Comparison of ENCODE assay signal across 1 cellular context in the genomic region with DNA sequence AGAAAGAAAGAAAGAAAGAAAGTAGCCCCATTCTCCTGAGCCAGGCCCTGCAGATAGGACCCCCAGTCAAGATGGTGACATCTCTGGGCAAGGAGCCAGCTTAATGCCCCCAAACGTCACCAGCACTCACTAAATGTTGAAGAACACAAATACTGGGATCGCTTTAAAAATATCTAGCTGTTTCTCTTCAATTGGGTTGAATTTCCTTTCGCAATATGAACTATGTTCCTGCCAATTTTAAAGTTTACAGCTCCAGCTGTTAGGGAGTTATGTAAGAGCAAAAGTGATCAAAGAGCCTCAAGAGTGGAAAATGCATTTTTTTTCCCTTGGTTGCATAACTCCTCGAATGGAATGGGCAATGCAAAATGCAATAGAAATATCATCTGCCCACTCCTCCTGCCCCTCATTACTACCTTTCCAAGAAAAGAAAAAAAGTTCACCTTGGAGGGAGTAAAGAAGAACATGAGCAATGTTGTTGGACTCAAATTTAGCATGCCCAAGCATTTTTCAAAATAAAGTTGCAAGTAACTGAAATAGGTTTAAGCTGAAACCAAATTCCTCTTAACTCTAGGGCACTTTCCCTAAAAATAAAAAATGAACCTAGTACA.
TF ChIP-seq lines count a peak whose summit lies in the region.

No MANE protein-coding gene starts in this region.

TF ChIP-seq in HepG2, 621 proteins besides CTCF, POLR2A, EP300 and RAD21 (continued from another document and continues in another):
- TF ChIP-seq, protein P1, sequence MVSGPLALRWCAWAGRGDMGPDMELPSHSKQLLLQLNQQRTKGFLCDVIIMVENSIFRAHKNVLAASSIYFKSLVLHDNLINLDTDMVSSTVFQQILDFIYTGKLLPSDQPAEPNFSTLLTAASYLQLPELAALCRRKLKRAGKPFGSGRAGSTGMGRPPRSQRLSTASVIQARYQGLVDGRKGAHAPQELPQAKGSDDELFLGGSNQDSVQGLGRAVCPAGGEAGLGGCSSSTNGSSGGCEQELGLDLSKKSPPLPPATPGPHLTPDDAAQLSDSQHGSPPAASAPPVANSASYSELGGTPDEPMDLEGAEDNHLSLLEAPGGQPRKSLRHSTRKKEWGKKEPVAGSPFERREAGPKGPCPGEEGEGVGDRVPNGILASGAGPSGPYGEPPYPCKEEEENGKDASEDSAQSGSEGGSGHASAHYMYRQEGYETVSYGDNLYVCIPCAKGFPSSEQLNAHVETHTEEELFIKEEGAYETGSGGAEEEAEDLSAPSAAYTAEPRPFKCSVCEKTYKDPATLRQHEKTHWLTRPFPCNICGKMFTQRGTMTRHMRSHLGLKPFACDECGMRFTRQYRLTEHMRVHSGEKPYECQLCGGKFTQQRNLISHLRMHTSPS (CRISPR knock-in tag; IDR thresholded peaks at IDR 0.05; ENCODE audit: low read depth), result no peak
- TF ChIP-seq ZNF124 (CRISPR knock-in tag; IDR thresholded peaks at IDR 0.05) (peak; percentile 65; the same call in 1 of the 2 replicates), ZNF75D (CRISPR knock-in tag; IDR thresholded peaks at IDR 0.05; ENCODE audit: borderline replicate concordance) (no peak), NFRKB (IDR thresholded peaks at IDR 0.05) (no peak), SOX13 (IDR thresholded peaks at IDR 0.05) (no peak), SOX13 (CRISPR knock-in tag; conservative IDR thresholded peaks at IDR 0.05 in 1 of 2, IDR thresholded peaks at IDR 0.05 in 1 of 2) (peak in 1 of 2 experiments; percentile 65; a peak in 2 of 4 replicates), ZNF614 (CRISPR knock-in tag; IDR thresholded peaks at IDR 0.05; ENCODE audit: borderline replicate concordance) (no peak), PTBP1 (IDR thresholded peaks at IDR 0.05; ENCODE audit: low read depth, low read length, poor library complexity, severe bottlenecking) (no peak), ESRRA (CRISPR knock-in tag; IDR thresholded peaks at IDR 0.05; ENCODE audit: low read depth) (no peak), FOXO1 (CRISPR knock-in tag; IDR thresholded peaks at IDR 0.05) (peak; percentile 51; the same call in 1 of the 2 replicates), IKZF4 (CRISPR knock-in tag; IDR thresholded peaks at IDR 0.05; ENCODE audit: borderline replicate concordance, low read depth, not compliant biosample characterization) (no peak), SUZ12 (IDR thresholded peaks at IDR 0.05; ENCODE audit: low read depth, low read length) (no peak), ZNF883 (CRISPR knock-in tag; IDR thresholded peaks at IDR 0.05; ENCODE audit: not compliant biosample characterization) (no peak), ZNF850 (CRISPR knock-in tag; conservative IDR thresholded peaks at IDR 0.05) (no peak), HNF4A (CRISPR knock-in tag; IDR thresholded peaks at IDR 0.05) (peak; percentile 92), ZBTB8A (CRISPR knock-in tag; IDR thresholded peaks at IDR 0.05; ENCODE audit: borderline replicate concordance, low read depth) (no peak), CBX5 (CRISPR knock-in tag; IDR thresholded peaks at IDR 0.05; ENCODE audit: borderline replicate concordance) (no peak), MXI1 (IDR thresholded peaks at IDR 0.05; ENCODE audit: borderline replicate concordance, low read depth, low read length) (no peak), ZNF629 (CRISPR knock-in tag; conservative IDR thresholded peaks at IDR 0.05) (no peak), ZFP1 (CRISPR knock-in tag; IDR thresholded peaks at IDR 0.05) (no peak), KDM5A (IDR thresholded peaks at IDR 0.05; ENCODE audit: borderline replicate concordance, low read length) (no peak), EED (CRISPR knock-in tag; IDR thresholded peaks at IDR 0.05) (no peak), SIX1 (CRISPR knock-in tag; IDR thresholded peaks at IDR 0.05; ENCODE audit: borderline replicate concordance) (peak; percentile 48; the same call in 1 of the 2 replicates), IKZF5 (CRISPR knock-in tag; IDR thresholded peaks at IDR 0.05) (no peak), PHF21A (CRISPR knock-in tag; IDR thresholded peaks at IDR 0.05) (peak; percentile 40; the same call in 1 of the 2 replicates), GTF2F1 (IDR thresholded peaks at IDR 0.05; ENCODE audit: low read length) (no peak), ZSCAN9 (CRISPR knock-in tag; IDR thresholded peaks at IDR 0.05; ENCODE audit: borderline replicate concordance) (peak; percentile 63; the same call in 1 of the 2 replicates), HDAC1 (CRISPR knock-in tag; IDR thresholded peaks at IDR 0.05) (peak; percentile 63), LCORL (IDR thresholded peaks at IDR 0.05) (no peak), LCORL (CRISPR knock-in tag; IDR thresholded peaks at IDR 0.05) (0 out of 2 replicates have a peak, but pooled peaks have one; percentile 39), KLF9 (CRISPR knock-in tag; IDR thresholded peaks at IDR 0.05; ENCODE audit: low read depth) (no peak), ETV5 (CRISPR knock-in tag; IDR thresholded peaks at IDR 0.05; ENCODE audit: borderline replicate concordance) (no peak), ELF3 (CRISPR knock-in tag; IDR thresholded peaks at IDR 0.05) (peak; percentile 39; the same call in 1 of the 2 replicates), ELF4 (CRISPR knock-in tag; IDR thresholded peaks at IDR 0.05; ENCODE audit: borderline replicate concordance) (no peak), TGIF2 (CRISPR knock-in tag; IDR thresholded peaks at IDR 0.05) (no peak), ZNF10 (CRISPR knock-in tag; IDR thresholded peaks at IDR 0.05; ENCODE audit: borderline replicate concordance, low read depth) (no peak), RXRB (CRISPR knock-in tag; IDR thresholded peaks at IDR 0.05; ENCODE audit: borderline replicate concordance) (peak; percentile 37; the same call in 1 of the 2 replicates), FLYWCH1 (CRISPR knock-in tag; IDR thresholded peaks at IDR 0.05) (no peak), ZBTB25 (CRISPR knock-in tag; IDR thresholded peaks at IDR 0.05) (0 out of 2 replicates have a peak, but pooled peaks have one; percentile 23), SNRNP70 (IDR thresholded peaks at IDR 0.05; ENCODE audit: low read depth, low read length) (no peak), ZC3H4 (CRISPR knock-in tag; IDR thresholded peaks at IDR 0.05; ENCODE audit: borderline replicate concordance) (no peak), CEBPG (CRISPR knock-in tag; IDR thresholded peaks at IDR 0.05) (peak; percentile 84), ZSCAN12 (CRISPR knock-in tag; IDR thresholded peaks at IDR 0.05) (no peak), THYN1 (CRISPR knock-in tag; IDR thresholded peaks at IDR 0.05; ENCODE audit: borderline replicate concordance, low read depth) (no peak), TFDP2 (CRISPR knock-in tag; IDR thresholded peaks at IDR 0.05) (no peak), HMGA1 (CRISPR knock-in tag; conservative IDR thresholded peaks at IDR 0.05) (no peak), ZNF30 (CRISPR knock-in tag; IDR thresholded peaks at IDR 0.05) (no peak), ZNF598 (CRISPR knock-in tag; IDR thresholded peaks at IDR 0.05; ENCODE audit: borderline replicate concordance) (no peak), ZNF556 (CRISPR knock-in tag; IDR thresholded peaks at IDR 0.05; ENCODE audit: borderline replicate concordance) (no peak), RORA (CRISPR knock-in tag; IDR thresholded peaks at IDR 0.05) (0 out of 2 replicates have a peak, but pooled peaks have one; percentile 36), BRF2 (CRISPR knock-in tag; IDR thresholded peaks at IDR 0.05) (no peak), MAZ (IDR thresholded peaks at IDR 0.05; ENCODE audit: borderline replicate concordance, low read depth, low read length) (no peak), MAZ (CRISPR knock-in tag; IDR thresholded peaks at IDR 0.05; ENCODE audit: low read depth) (no peak; the same call in 1 of the 2 replicates), SP4 (CRISPR knock-in tag; IDR thresholded peaks at IDR 0.05) (no peak), KDM5B (CRISPR knock-in tag; IDR thresholded peaks at IDR 0.05; ENCODE audit: borderline replicate concordance) (no peak), TBP (CRISPR knock-in tag; IDR thresholded peaks at IDR 0.05) (no peak), SKI (IDR thresholded peaks at IDR 0.05; ENCODE audit: partially characterized antibody) (no peak), NCOA2 (CRISPR knock-in tag; IDR thresholded peaks at IDR 0.05) (peak; percentile 61; the same call in 1 of the 2 replicates), ZNF224 (CRISPR knock-in tag; IDR thresholded peaks at IDR 0.05) (no peak), MTF2 (CRISPR knock-in tag; IDR thresholded peaks at IDR 0.05; ENCODE audit: borderline replicate concordance) (no peak), FOSL2 (CRISPR knock-in tag; IDR thresholded peaks at IDR 0.05) (0 out of 2 replicates have a peak, but pooled peaks have one; percentile 7), THAP11 (CRISPR knock-in tag; IDR thresholded peaks at IDR 0.05) (peak; percentile 29; the same call in 1 of the 2 replicates)
- TF ChIP-seq, protein P2, sequence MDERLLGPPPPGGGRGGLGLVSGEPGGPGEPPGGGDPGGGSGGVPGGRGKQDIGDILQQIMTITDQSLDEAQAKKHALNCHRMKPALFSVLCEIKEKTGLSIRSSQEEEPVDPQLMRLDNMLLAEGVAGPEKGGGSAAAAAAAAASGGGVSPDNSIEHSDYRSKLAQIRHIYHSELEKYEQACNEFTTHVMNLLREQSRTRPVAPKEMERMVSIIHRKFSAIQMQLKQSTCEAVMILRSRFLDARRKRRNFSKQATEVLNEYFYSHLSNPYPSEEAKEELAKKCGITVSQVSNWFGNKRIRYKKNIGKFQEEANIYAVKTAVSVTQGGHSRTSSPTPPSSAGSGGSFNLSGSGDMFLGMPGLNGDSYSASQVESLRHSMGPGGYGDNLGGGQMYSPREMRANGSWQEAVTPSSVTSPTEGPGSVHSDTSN (CRISPR knock-in tag; IDR thresholded peaks at IDR 0.05), result no peak
- TF ChIP-seq, protein P3, sequence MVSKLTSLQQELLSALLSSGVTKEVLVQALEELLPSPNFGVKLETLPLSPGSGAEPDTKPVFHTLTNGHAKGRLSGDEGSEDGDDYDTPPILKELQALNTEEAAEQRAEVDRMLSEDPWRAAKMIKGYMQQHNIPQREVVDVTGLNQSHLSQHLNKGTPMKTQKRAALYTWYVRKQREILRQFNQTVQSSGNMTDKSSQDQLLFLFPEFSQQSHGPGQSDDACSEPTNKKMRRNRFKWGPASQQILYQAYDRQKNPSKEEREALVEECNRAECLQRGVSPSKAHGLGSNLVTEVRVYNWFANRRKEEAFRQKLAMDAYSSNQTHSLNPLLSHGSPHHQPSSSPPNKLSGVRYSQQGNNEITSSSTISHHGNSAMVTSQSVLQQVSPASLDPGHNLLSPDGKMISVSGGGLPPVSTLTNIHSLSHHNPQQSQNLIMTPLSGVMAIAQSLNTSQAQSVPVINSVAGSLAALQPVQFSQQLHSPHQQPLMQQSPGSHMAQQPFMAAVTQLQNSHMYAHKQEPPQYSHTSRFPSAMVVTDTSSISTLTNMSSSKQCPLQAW (CRISPR knock-in tag; IDR thresholded peaks at IDR 0.05), result no peak
- TF ChIP-seq, protein P4, sequence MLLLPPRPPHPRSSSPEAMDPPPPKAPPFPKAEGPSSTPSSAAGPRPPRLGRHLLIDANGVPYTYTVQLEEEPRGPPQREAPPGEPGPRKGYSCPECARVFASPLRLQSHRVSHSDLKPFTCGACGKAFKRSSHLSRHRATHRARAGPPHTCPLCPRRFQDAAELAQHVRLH (CRISPR knock-in tag; IDR thresholded peaks at IDR 0.05; ENCODE audit: borderline replicate concordance, low read depth), result no peak
